In genomic region chr1:150234647-150235435, GRCh38 we compare ENCODE assay signal across 8 cellular contexts. TPM values are rescaled to one million over a fixed set of nuclear protein-coding genes. Genes with fewer than 3 reads are reported as not detected.
DNase-seq lines count a peak whose midpoint lies in the region; ATAC-seq and TF ChIP-seq lines count a peak whose summit lies in the region.

No MANE protein-coding gene starts in this region.

- peak overlapping the region; percentile 46 for H2BK5ac ChIP-seq in mesenchymal stem cell (ENCODE audit: low read depth, low read length, poor library complexity, severe bottlenecking)

- no peaks in the 10 kb centered on the region for H3K9me3 Mint-ChIP-seq in activated CD8-positive, alpha-beta T cell treated with anti-CD3 and anti-CD28 coated beads for 36 hours

- H3K27me3 ChIP-seq in mesenchymal stem cell (ENCODE audit: control insufficient read depth in 1 of 2, insufficient read depth in 1 of 2, low read length in 2 of 2): no peaks in the 10 kb centered on the region

- H2BK15ac ChIP-seq in mesenchymal stem cell (ENCODE audit: low read depth, poor library complexity, severe bottlenecking): peak overlapping the region; percentile 96

- H3K79me1 ChIP-seq in mesenchymal stem cell (replicated peaks; ENCODE audit: low read length, poor library complexity, severe bottlenecking): peaks cover 1% of the 10 kb centered on the region

- 1% methylated on average over 79 of the region's 88 CpGs for WGBS in mesenchymal stem cell

- no peak for DNase-seq in AG04449 (ENCODE audit: low read depth, low spot score)
- peak; percentile 55 for DNase-seq in NCI-H748 treated with DMSO at 0.1 percent for 48 hours (lab: John Stamatoyannopoulos, UW)
- DNase-seq in activated CD8-positive, alpha-beta T cell treated with anti-CD3 and anti-CD28 coated beads for 36 hours: peak; percentile 95
- peak; percentile 80 for DNase-seq in effector CD8-positive, alpha-beta T cell (lab: John Stamatoyannopoulos, UW)
- DNase-seq in mesenchymal stem cell: peak; percentile 90
- peak; percentile 79 for DNase-seq in stimulated activated CD8-positive, alpha-beta memory T cell treated with anti-CD3 and anti-CD28 coated beads, Interleukin-15, amount 100 ng/mL, for 1 hour (ENCODE audit: low read depth)

- peaks cover 12% of the 10 kb centered on the region for H3K4me1 Mint-ChIP-seq in activated CD8-positive, alpha-beta T cell treated with anti-CD3 and anti-CD28 coated beads for 36 hours (ENCODE audit: low read depth)

- H3K9ac ChIP-seq in mesenchymal stem cell (ENCODE audit: low read length): peak overlapping the region; percentile 99

- no peaks in the 10 kb centered on the region for H3K27me3 Mint-ChIP-seq in activated CD8-positive, alpha-beta T cell treated with anti-CD3 and anti-CD28 coated beads for 36 hours

- H3K4me1 ChIP-seq in mesenchymal stem cell (ENCODE audit: control insufficient read depth, insufficient read depth, low read depth, low read length): peaks cover 4% of the 10 kb centered on the region

- H3K27ac ChIP-seq in mesenchymal stem cell (ENCODE audit: low read length, poor library complexity, severe bottlenecking): peak overlapping the region; percentile 88

- intact Hi-C loops in activated CD8-positive, alpha-beta T cell treated with anti-CD3 and anti-CD28 coated beads for 36 hours (cut with micrococcal nuclease): no loop called here

- CTCF ChIA-PET in AG04449 (lab: Yijun Ruan, JAX): interaction anchor here (0.7 to 4.6 kb wide), 8 partner anchors 14 to 163 kb away, joined by 3 to 30 read pairs (median 4); partner anchors contain the start of gene C1orf54
- CTCF ChIA-PET in activated CD8-positive, alpha-beta T cell treated with anti-CD3 and anti-CD28 coated beads for 36 hours (lab: Charles Lee): interaction anchor here (1.1 to 2.7 kb wide), 3 partner anchors 20 to 28 kb away, joined by 3 to 16 read pairs (median 3); no protein-coding TSS in a partner anchor

- peak overlapping the region; percentile 95 to 98 for H3K4ac ChIP-seq in mesenchymal stem cell (ENCODE audit: low read depth in 1 of 2, low read length in 2 of 2)

- H3K9me3 ChIP-seq in mesenchymal stem cell (ENCODE audit: control insufficient read depth, low read length): no peaks in the 10 kb centered on the region

- H3K36me3 Mint-ChIP-seq in activated CD8-positive, alpha-beta T cell treated with anti-CD3 and anti-CD28 coated beads for 36 hours (ENCODE audit: low read depth): peaks cover 24% of the 10 kb centered on the region

- ATAC-seq in GM18861 (IDR thresholded peaks at IDR 0.05; ENCODE audit: unreplicated experiment): peak; percentile 37
- ATAC-seq in HG03108 (IDR thresholded peaks at IDR 0.05; ENCODE audit: unreplicated experiment): peak; percentile 42
- peak; percentile 64 for ATAC-seq in activated CD8-positive, alpha-beta T cell treated with anti-CD3 and anti-CD28 coated beads for 36 hours

- H3K4me3 ChIP-seq in AG04449 (ENCODE audit: low read depth, low read length): peak overlapping the region; percentile 89
- peak overlapping the region; percentile 94 to 95 for H3K4me3 ChIP-seq in mesenchymal stem cell (ENCODE audit: insufficient read depth in 1 of 2, low read depth in 1 of 2, low read length in 2 of 2)

- H3K36me3 ChIP-seq in mesenchymal stem cell (ENCODE audit: control insufficient read depth in 1 of 2, insufficient read depth in 2 of 2, low read depth in 1 of 2, low read length in 2 of 2): peaks cover 0 to 5% of the 10 kb centered on the region in 2 experiments

- peak overlapping the region; percentile 83 for H4K91ac ChIP-seq in mesenchymal stem cell (ENCODE audit: low read length)

- peak overlapping the region; percentile 94 for H3K4me2 ChIP-seq in mesenchymal stem cell (ENCODE audit: low read length, poor library complexity, severe bottlenecking)

- H3K18ac ChIP-seq in mesenchymal stem cell (ENCODE audit: low read depth in 1 of 2, low read length in 2 of 2): peak overlapping the region; percentile 89 to 98

- no peak overlapping the region for H2AK5ac ChIP-seq in mesenchymal stem cell (ENCODE audit: low read length, severe bottlenecking)

- peak overlapping the region in 1 of 2 experiments; percentile 52 for H2BK12ac ChIP-seq in mesenchymal stem cell (ENCODE audit: low read length in 2 of 2)

- no peak for TF ChIP-seq CTCF in AG04449 (IDR thresholded peaks at IDR 0.05; ENCODE audit: insufficient read depth, low read length, missing control alignments)
- TF ChIP-seq CTCF in activated CD8-positive, alpha-beta T cell treated with anti-CD3 and anti-CD28 coated beads for 36 hours (IDR thresholded peaks at IDR 0.05): no peak

- H4K8ac ChIP-seq in mesenchymal stem cell (ENCODE audit: low read length): peak overlapping the region; percentile 52

- H3K27ac Mint-ChIP-seq in activated CD8-positive, alpha-beta T cell treated with anti-CD3 and anti-CD28 coated beads for 36 hours: no peak overlapping the region

- H2AFZ ChIP-seq in mesenchymal stem cell (ENCODE audit: low read depth, low read length): peak overlapping the region; percentile 69

- H3K14ac ChIP-seq in mesenchymal stem cell (ENCODE audit: low read length in 2 of 2): peak overlapping the region; percentile 50 to 80

- H3K4me3 Mint-ChIP-seq in activated CD8-positive, alpha-beta T cell treated with anti-CD3 and anti-CD28 coated beads for 36 hours: no peak overlapping the region

- peak overlapping the region; percentile 42 for H2BK120ac ChIP-seq in mesenchymal stem cell (ENCODE audit: low read depth, low read length)

- H3K23ac ChIP-seq in mesenchymal stem cell (ENCODE audit: low read length in 2 of 2): peak overlapping the region in 1 of 2 experiments; percentile 99

- POLR2A ChIA-PET in AG04449 (lab: Yijun Ruan, JAX): interaction anchor here (0.8 to 0.9 kb wide), 2 partner anchors 48 to 83 kb away, joined by 3 to 6 read pairs; partner anchors contain the start of gene CIART
- POLR2A ChIA-PET in activated CD8-positive, alpha-beta T cell treated with anti-CD3 and anti-CD28 coated beads for 36 hours (lab: Charles Lee): interaction anchor here (0.7 to 2.5 kb wide), 19 partner anchors 10 to 391 kb away, joined by 3 to 21 read pairs (median 4); a partner anchor contains a TSS

RNA-seq across cellular contexts. Expression of gene ANP32E, which starts 1.1 kb away (rescaled TPM):
- 100 to 1,000 TPM; 174 to 185 TPM for total RNA-seq in activated CD8-positive, alpha-beta T cell treated with anti-CD3 and anti-CD28 coated beads for 36 hours
- 24.6 TPM for polyA plus RNA-seq in mesenchymal stem cell (2013, experiment 1 of 2)
- polyA plus RNA-seq in mesenchymal stem cell (2013, experiment 2 of 2): 28.0 TPM

RNA-seq across cellular contexts. Expression of gene CA14, which starts 22.7 kb away (rescaled TPM):
- total RNA-seq in activated CD8-positive, alpha-beta T cell treated with anti-CD3 and anti-CD28 coated beads for 36 hours: not detected
- polyA plus RNA-seq in mesenchymal stem cell (2013, experiment 1 of 2): 0.47 TPM
- 0.45 TPM for polyA plus RNA-seq in mesenchymal stem cell (2013, experiment 2 of 2)

RNA-seq across cellular contexts. Expression of gene APH1A, which starts 34.0 kb away (rescaled TPM):
- total RNA-seq in activated CD8-positive, alpha-beta T cell treated with anti-CD3 and anti-CD28 coated beads for 36 hours: 10 to 100 TPM; 83.7 to 87.4 TPM
- polyA plus RNA-seq in mesenchymal stem cell (2013, experiment 1 of 2): 79.8 TPM
- polyA plus RNA-seq in mesenchymal stem cell (2013, experiment 2 of 2): 80.8 TPM

RNA-seq across cellular contexts. Expression of gene C1orf54, which starts 37.7 kb away (rescaled TPM):
- total RNA-seq in activated CD8-positive, alpha-beta T cell treated with anti-CD3 and anti-CD28 coated beads for 36 hours: 1 to 10 TPM in 1 of 2 experiments, under 1 TPM in 1; 0.90 to 1.3 TPM
- 11.7 TPM for polyA plus RNA-seq in mesenchymal stem cell (2013, experiment 1 of 2)
- 11.4 TPM for polyA plus RNA-seq in mesenchymal stem cell (2013, experiment 2 of 2)

RNA-seq across cellular contexts. Expression of gene CIART, which starts 47.5 kb away (rescaled TPM):
- total RNA-seq in activated CD8-positive, alpha-beta T cell treated with anti-CD3 and anti-CD28 coated beads for 36 hours: 1 to 10 TPM; 3.6 to 5.1 TPM
- 1.5 TPM for polyA plus RNA-seq in mesenchymal stem cell (2013, experiment 1 of 2)
- polyA plus RNA-seq in mesenchymal stem cell (2013, experiment 2 of 2): 1.5 TPM
